ENCODE assay signal across 1 cellular context in the genomic region with DNA sequence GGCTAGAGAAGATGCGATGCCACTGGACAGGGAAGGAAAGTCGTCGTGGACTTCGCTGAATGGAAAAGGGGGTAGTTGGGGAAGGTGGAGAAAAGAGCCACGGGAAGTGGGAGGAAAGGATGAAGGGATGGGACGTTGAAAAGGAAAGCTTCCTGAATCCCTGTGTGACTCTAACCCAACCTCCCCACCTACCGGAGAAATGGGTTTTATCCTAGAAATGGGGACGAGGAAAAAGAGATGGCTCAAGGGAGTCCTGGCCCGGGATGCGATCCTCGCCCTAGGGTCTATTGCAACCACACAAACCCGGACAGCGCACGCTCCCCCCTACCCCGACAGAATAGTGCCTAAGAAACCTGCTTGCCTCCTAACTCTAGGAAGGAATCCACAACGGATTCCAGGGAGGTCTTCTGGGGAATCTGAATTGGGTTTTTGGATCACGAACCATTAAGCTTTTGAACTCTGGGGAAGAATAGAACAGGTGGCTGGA.
TF ChIP-seq lines count a peak whose summit lies in the region.

No MANE protein-coding gene starts in this region.

TF ChIP-seq in H1, 55 proteins besides CTCF, POLR2A, EP300 and RAD21 (continued from another document):
- TF ChIP-seq KDM1A (IDR thresholded peaks at IDR 0.05; ENCODE audit: borderline replicate concordance, low read length) (no peak), RXRA (IDR thresholded peaks at IDR 0.05; ENCODE audit: insufficient read depth, low read depth, low read length) (no peak), SAP30 (IDR thresholded peaks at IDR 0.05; ENCODE audit: insufficient read depth, insufficient replicate concordance, low read length) (peak; percentile 74), SUZ12 (IDR thresholded peaks at IDR 0.05; ENCODE audit: low read length) (peak; percentile 32; the same call in 1 of the 2 replicates), CTBP2 (IDR thresholded peaks at IDR 0.05; ENCODE audit: borderline replicate concordance, insufficient read depth, insufficient read length, low read length) (peak; percentile 36), SIX5 (IDR thresholded peaks at IDR 0.05; ENCODE audit: low read depth, low read length) (no peak)
TF ChIP-seq in H1: peak in this region for 4.
